20 cellular contexts compared by ENCODE assay signal in genomic region chr3:154022603-154023002, GRCh38.
DNase-seq lines count a peak whose midpoint lies in the region; ATAC-seq and TF ChIP-seq lines count a peak whose summit lies in the region.
"Had no signal": no experiment of that assay in that cellular context is flagged by ENCODE, and none has a peak within 500 bp of the region (broad histone marks: within the 10 kb centered on the region; RNA-seq: fewer than 3 reads in every experiment).

No MANE protein-coding gene starts in this region.

- TF ChIP-seq CTCF in type B pancreatic cell (conservative IDR thresholded peaks at IDR 0.05): no peak

- peaks cover 5% of the 10 kb centered on the region for H3K4me1 Mint-ChIP-seq in type B pancreatic cell (ENCODE audit: unreplicated experiment)
- H3K4me1 Mint-ChIP-seq: activated naive CD8-positive, alpha-beta T cell treated with anti-CD3 and anti-CD28 coated beads for 36 hours; CD8-positive, alpha-beta memory T cell had no signal

- no peak overlapping the region for H3K27ac Mint-ChIP-seq in type B pancreatic cell
- H3K27ac Mint-ChIP-seq: activated naive CD8-positive, alpha-beta T cell treated with anti-CD3 and anti-CD28 coated beads for 36 hours; activated T-cell treated with anti-CD3 and anti-CD28 coated beads, Interleukin-2, amount 50 U/mL, for 72 hours; CD8-positive, alpha-beta memory T cell; natural killer cell treated with Interleukin-12 subunit alpha and Interleukin-12 subunit beta and Interleukin-15 and Interleukin-18, amount 100 ng/mL, for 72 hours had no signal

- no peaks in the 10 kb centered on the region for H3K27me3 Mint-ChIP-seq in type B pancreatic cell

- H3K4me1 ChIP-seq in adipocyte (ENCODE audit: control insufficient read depth, insufficient read depth, low read length): no peaks in the 10 kb centered on the region
- H3K4me1 ChIP-seq: thyroid gland had no signal

- no peaks in the 10 kb centered on the region for H3K9me3 Mint-ChIP-seq in type B pancreatic cell
- H3K9me3 Mint-ChIP-seq: activated naive CD8-positive, alpha-beta T cell treated with anti-CD3 and anti-CD28 coated beads for 36 hours; activated T-cell treated with anti-CD3 and anti-CD28 coated beads, Interleukin-2, amount 50 U/mL, for 72 hours; CD8-positive, alpha-beta memory T cell; natural killer cell treated with Interleukin-12 subunit alpha and Interleukin-12 subunit beta and Interleukin-15 and Interleukin-18, amount 100 ng/mL, for 72 hours had no signal

- DNase-seq in HuH-7 (ENCODE audit: low spot score) (peak; percentile 2), adipocyte (ENCODE audit: low read depth) (peak; percentile 9), left lobe of liver (ENCODE audit: low spot score) (no peak), renal cortical epithelial cell (ENCODE audit: low read depth) (peak; percentile 72), type B pancreatic cell (ENCODE audit: extremely low spot score, unreplicated experiment) (no peak), NCI-H2196 (lab: John Stamatoyannopoulos, UW; ENCODE audit: unreplicated experiment) (no peak), left ventricle myocardium superior (no peak)
- DNase-seq: activated naive CD8-positive, alpha-beta T cell treated with anti-CD3 and anti-CD28 coated beads for 36 hours; activated T-cell treated with anti-CD3 and anti-CD28 coated beads, Interleukin-2, amount 50 U/mL, for 72 hours; CD8-positive, alpha-beta memory T cell; DMS79 treated with DMSO at 0.1 percent for 48 hours; KBM-7; mesendoderm; MV-4-11; NCI-H187; stimulated activated CD4-positive, alpha-beta T cell treated with anti-CD3 and anti-CD28 coated beads, Interleukin-2, amount 100 ng/mL, for 24 hours; stimulated activated naive CD4-positive, alpha-beta T cell; thyroid gland had no signal

- ATAC-seq in left lobe of liver (peak; percentile 24), left ventricle myocardium superior (no peak)
- ATAC-seq: activated T-cell treated with anti-CD3 and anti-CD28 coated beads, Interleukin-2, amount 50 U/mL, for 72 hours; natural killer cell treated with Interleukin-12 subunit alpha and Interleukin-12 subunit beta and Interleukin-15 and Interleukin-18, amount 100 ng/mL, for 72 hours had no signal

- H3K9me3 ChIP-seq in adipocyte (ENCODE audit: control insufficient read depth, low read length): no peaks in the 10 kb centered on the region
- H3K9me3 ChIP-seq: thyroid gland had no signal

- no peak overlapping the region for H3K4me3 ChIP-seq in adipocyte (ENCODE audit: low read length)
- H3K4me3 ChIP-seq: skin epidermis, thyroid gland had no signal

- H3K4me3 Mint-ChIP-seq in type B pancreatic cell: no peak overlapping the region
- H3K4me3 Mint-ChIP-seq: activated naive CD8-positive, alpha-beta T cell treated with anti-CD3 and anti-CD28 coated beads for 36 hours; activated T-cell treated with anti-CD3 and anti-CD28 coated beads, Interleukin-2, amount 50 U/mL, for 72 hours; CD8-positive, alpha-beta memory T cell; natural killer cell treated with Interleukin-12 subunit alpha and Interleukin-12 subunit beta and Interleukin-15 and Interleukin-18, amount 100 ng/mL, for 72 hours had no signal

- no peak overlapping the region for H3K9ac ChIP-seq in adipocyte (ENCODE audit: low read length)

- H3K27me3 ChIP-seq in adipocyte (replicated peaks; ENCODE audit: control insufficient read depth, insufficient read depth, low read length): no peaks in the 10 kb centered on the region
- H3K27me3 ChIP-seq: thyroid gland had no signal

- H3K36me3 ChIP-seq in adipocyte (ENCODE audit: control insufficient read depth, insufficient read depth, low read length, severe bottlenecking): no peaks in the 10 kb centered on the region
- H3K36me3 ChIP-seq: thyroid gland had no signal

- intact Hi-C loops in left ventricle myocardium superior (cut with micrococcal nuclease): no loop called here

- no peaks in the 10 kb centered on the region for H3K36me3 Mint-ChIP-seq in type B pancreatic cell
- H3K36me3 Mint-ChIP-seq: activated naive CD8-positive, alpha-beta T cell treated with anti-CD3 and anti-CD28 coated beads for 36 hours; CD8-positive, alpha-beta memory T cell; natural killer cell treated with Interleukin-12 subunit alpha and Interleukin-12 subunit beta and Interleukin-15 and Interleukin-18, amount 100 ng/mL, for 72 hours had no signal

Comparison
In these comparisons a context has a peak if more than half of its experiments do, and no peak if none do; other contexts are left out.
1. DNase-seq: peak in HuH-7 (single experiment), adipocyte (single experiment) and renal cortical epithelial cell (single experiment); none in left lobe of liver (single experiment), type B pancreatic cell (single experiment), NCI-H2196 (single experiment) and left ventricle myocardium superior (single experiment).